Comparison of ENCODE assay signal across 35 cellular contexts in genomic region chr7:131778601-131779000, GRCh38.
"Had no signal": no experiment of that assay in that cellular context is flagged by ENCODE, and none has a peak within 500 bp of the region (broad histone marks: within the 10 kb centered on the region; RNA-seq: fewer than 3 reads in every experiment).

No MANE protein-coding gene starts in this region.

- H3K4me3 ChIP-seq: MG63 had no signal

- H3K9me3 ChIP-seq: MG63 had no signal

- DNase-seq: Karpas-422, Kasumi-1, MG63, MM.1S, MV-4-11, NCI-H1048, NCI-H1092, NCI-H1092 treated with DMSO at 0.1 percent for 48 hours, NCI-H1105, NCI-H1105 treated with DMSO at 0.1 percent for 48 hours, NCI-H1417, NCI-H1417 treated with DMSO at 0.1 percent for 48 hours, NCI-H1436, NCI-H1436 treated with DMSO at 0.1 percent for 48 hours, NCI-H146, NCI-H1694, NCI-H1694 treated with DMSO at 0.1 percent for 48 hours, NCI-H187, NCI-H187 treated with DMSO at 0.1 percent for 48 hours, NCI-H1930, NCI-H2029, NCI-H2029 treated with DMSO at 0.1 percent for 48 hours, NCI-H2081, NCI-H2081 treated with DMSO at 0.1 percent for 48 hours, NCI-H2107, NCI-H2171, NCI-H2171 treated with DMSO at 0.1 percent for 48 hours, NCI-H2227 treated with DMSO at 0.1 percent for 48 hours, NCI-H226, NCI-H345, NCI-H446, NCI-H446 treated with DMSO at 0.1 percent for 48 hours, NCI-H510A, NCI-H510A treated with DMSO at 0.1 percent for 48 hours, NCI-H524 had no signal

- H3K36me3 ChIP-seq: MG63 had no signal
